In the genomic region with DNA sequence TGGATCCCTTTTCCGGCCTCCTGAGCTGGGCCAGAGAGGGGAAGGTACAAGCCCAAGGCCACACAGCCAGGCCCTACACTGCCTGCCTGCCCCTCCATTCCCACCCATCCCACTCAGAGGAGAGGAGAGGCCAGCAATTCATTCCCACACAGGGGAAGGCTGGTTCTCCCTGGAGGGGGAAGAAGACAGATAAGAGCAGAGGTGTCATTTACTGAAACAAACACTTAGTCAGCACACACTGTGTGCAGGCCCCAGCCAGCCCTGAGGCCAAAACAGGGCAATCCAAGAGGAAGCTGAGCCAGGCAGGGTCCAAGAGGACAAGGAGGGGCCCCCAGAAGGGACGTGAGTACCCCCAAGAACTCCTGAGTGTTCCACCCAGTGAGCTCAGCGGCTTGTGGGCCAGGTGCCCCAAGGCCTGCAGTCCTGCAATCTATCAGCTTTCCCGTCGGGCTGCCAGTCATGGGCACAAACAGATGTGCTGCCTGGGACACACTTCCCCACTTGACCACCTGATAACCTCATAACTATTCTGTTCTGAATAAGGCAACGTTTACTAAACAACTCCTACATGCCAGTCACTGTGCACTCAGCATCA, we compare ENCODE assay signal across 22 cellular contexts. TPM values are rescaled to one million over a fixed set of nuclear protein-coding genes. Genes with fewer than 3 reads are reported as not detected.
A peak's percentile ranks its signal among the peaks of the same experiment; 100 is the strongest.
DNase-seq lines count a peak whose midpoint lies in the region; ATAC-seq, FAIRE-seq and TF ChIP-seq lines count a peak whose summit lies in the region.
"Had no signal": no experiment of that assay in that cellular context is flagged by ENCODE, and none has a peak within 500 bp of the region (broad histone marks: within the 10 kb centered on the region; RNA-seq: fewer than 3 reads in every experiment).

No MANE protein-coding gene starts in this region.

- H3K4me1 ChIP-seq in right atrium auricular region, result peaks cover 0 to 75% of the 10 kb centered on the region in 2 donors

- H3K36me3 Mint-ChIP-seq in activated T-helper 17 cell treated with anti-CD3 and anti-CD28 coated beads, Interleukin-2, amount 50 U/mL, for 72 hours (ENCODE audit: low read depth), result no peaks in the 10 kb centered on the region
- no peaks in the 10 kb centered on the region for H3K36me3 Mint-ChIP-seq in type B pancreatic cell
- H3K36me3 Mint-ChIP-seq: activated naive CD8-positive, alpha-beta T cell; naive thymus-derived CD4-positive, alpha-beta T cell had no signal

- intact Hi-C loops in Right ventricle myocardium superior (cut with DNase I), result no loop called here
- intact Hi-C loops in cardiac septum (cut with DNase I), result no loop called here

- no peaks in the 10 kb centered on the region for H3K9me3 ChIP-seq in right atrium auricular region
- H3K9me3 ChIP-seq: BLaER1 treated with 17β-estradiol and CSF1 and Interleukin-3, amounts not matched to agents 10 nM and 100 nM; ovary had no signal

- peak; percentile 36 for ATAC-seq in Right ventricle myocardium superior (ENCODE audit: poor library complexity)
- ATAC-seq in activated T-helper 17 cell treated with anti-CD3 and anti-CD28 coated beads, Interleukin-2, amount 50 U/mL, for 72 hours (replicated peaks), result no peak
- ATAC-seq: naive thymus-derived CD4-positive, alpha-beta T cell; sciatic nerve had no signal

- peak overlapping the region; percentile 40 to 50 for H3K27ac ChIP-seq in right atrium auricular region
- H3K27ac ChIP-seq: BLaER1 treated with 17β-estradiol and CSF1 and Interleukin-3, amounts not matched to agents 10 nM and 100 nM; ovary had no signal

- H3K4me3 Mint-ChIP-seq in activated T-helper 17 cell treated with anti-CD3 and anti-CD28 coated beads, Interleukin-2, amount 50 U/mL, for 72 hours, result no peak overlapping the region
- no peak overlapping the region for H3K4me3 Mint-ChIP-seq in type B pancreatic cell
- H3K4me3 Mint-ChIP-seq: activated naive CD8-positive, alpha-beta T cell; naive thymus-derived CD4-positive, alpha-beta T cell had no signal

- H3K27me3 Mint-ChIP-seq in activated T-helper 17 cell treated with anti-CD3 and anti-CD28 coated beads, Interleukin-2, amount 50 U/mL, for 72 hours, result peaks cover 7% of the 10 kb centered on the region
- peaks cover 21% of the 10 kb centered on the region for H3K27me3 Mint-ChIP-seq in type B pancreatic cell

- H3K27ac Mint-ChIP-seq in activated T-helper 17 cell treated with anti-CD3 and anti-CD28 coated beads, Interleukin-2, amount 50 U/mL, for 72 hours, result peak overlapping the region; percentile 11
- peak overlapping the region; percentile 37 for H3K27ac Mint-ChIP-seq in type B pancreatic cell
- H3K27ac Mint-ChIP-seq: activated naive CD8-positive, alpha-beta T cell; activated T-helper 2 cell treated with anti-CD3 and anti-CD28 coated beads, Interferon-gamma antibody, Interleukin-2, Interleukin-4, amounts not matched to agents 10 μg/mL and 5 μg/mL and 100 μg/mL, durations not matched to agents 14 hours and 24 hours and 36 hours had no signal

- TF ChIP-seq CTCF in right atrium auricular region (IDR thresholded peaks at IDR 0.05) (no peak), type B pancreatic cell (conservative IDR thresholded peaks at IDR 0.05) (no peak)

- no peak for FAIRE-seq in frontal cortex (lab: Jason Lieb, UNC)

- H3K9me3 Mint-ChIP-seq in activated T-helper 17 cell treated with anti-CD3 and anti-CD28 coated beads, Interleukin-2, amount 50 U/mL, for 72 hours, result no peaks in the 10 kb centered on the region
- no peaks in the 10 kb centered on the region for H3K9me3 Mint-ChIP-seq in type B pancreatic cell
- H3K9me3 Mint-ChIP-seq: activated T-helper 2 cell treated with anti-CD3 and anti-CD28 coated beads, Interferon-gamma antibody, Interleukin-2, Interleukin-4, amounts not matched to agents 10 μg/mL and 5 μg/mL and 100 μg/mL, durations not matched to agents 14 hours and 24 hours and 36 hours had no signal

- no peaks in the 10 kb centered on the region for H3K27me3 ChIP-seq in right atrium auricular region
- H3K27me3 ChIP-seq: ovary had no signal

- H3K4me3 ChIP-seq in right atrium auricular region, result no peak overlapping the region
- H3K4me3 ChIP-seq: BLaER1 treated with 17β-estradiol and CSF1 and Interleukin-3, amounts not matched to agents 10 nM and 100 nM; ovary had no signal

- DNase-seq in Right ventricle myocardium superior (peak; percentile 59), cardiac septum (ENCODE audit: low spot score) (no peak), right atrium auricular region (ENCODE audit: low spot score) (no peak), type B pancreatic cell (ENCODE audit: extremely low spot score, unreplicated experiment) (no peak), NCI-H748 (lab: John Stamatoyannopoulos, UW; ENCODE audit: unreplicated experiment) (no peak), frontal cortex (ENCODE audit: low spot score in 2 of 2) (no peak), NCI-H524 treated with DMSO at 0.1 percent for 48 hours (lab: John Stamatoyannopoulos, UW) (no peak)
- DNase-seq: activated CD4-positive, alpha-beta T cell treated with anti-CD3 and anti-CD28 coated beads for 48 hours; activated CD8-positive, alpha-beta memory T cell treated with anti-CD3 and anti-CD28 coated beads, Interleukin-2, amount 50 U/mL, for 4 hours; effector CD4-positive, alpha-beta T cell; naive thymus-derived CD4-positive, alpha-beta T cell; NCI-H1694; NCI-H82; OCI-M1; ovary; SHP77 treated with DMSO at 0.1 percent for 48 hours; stimulated activated CD8-positive, alpha-beta memory T cell treated with anti-CD3 and anti-CD28 coated beads, Interleukin-4, amount 100 ng/mL, for 48 hours had no signal

- no peaks in the 10 kb centered on the region for H3K36me3 ChIP-seq in right atrium auricular region
- H3K36me3 ChIP-seq: BLaER1 treated with 17β-estradiol and CSF1 and Interleukin-3, amounts not matched to agents 10 nM and 100 nM; ovary had no signal

- peaks cover 24% of the 10 kb centered on the region for H3K4me1 Mint-ChIP-seq in activated T-helper 17 cell treated with anti-CD3 and anti-CD28 coated beads, Interleukin-2, amount 50 U/mL, for 72 hours
- H3K4me1 Mint-ChIP-seq in type B pancreatic cell (ENCODE audit: unreplicated experiment), result peaks cover 51% of the 10 kb centered on the region

RNA-seq across cellular contexts. Expression of a gene that starts 15.8 kb away (rescaled TPM):
- total RNA-seq in Right ventricle myocardium superior, result 14.7 TPM
- 7.7 TPM for total RNA-seq in cardiac septum
- total RNA-seq in activated T-helper 17 cell treated with anti-CD3 and anti-CD28 coated beads, Interleukin-2, amount 50 U/mL, for 72 hours, result 1 to 10 TPM in 1 of 2 donors, under 1 TPM in 1; 0.24 to 4.5 TPM
- 10 to 100 TPM; 14.4 to 19.1 TPM for total RNA-seq in right atrium auricular region
- 3.2 and 14.2 TPM in 2 replicates for total RNA-seq in type B pancreatic cell (ENCODE audit: low replicate concordance)
- total RNA-seq in frontal cortex, result 42.4 TPM

RNA-seq across cellular contexts. Expression of a gene that starts 44.5 kb away (rescaled TPM):
- 10.9 TPM for total RNA-seq in Right ventricle myocardium superior
- 45.9 TPM for total RNA-seq in cardiac septum
- total RNA-seq in activated T-helper 17 cell treated with anti-CD3 and anti-CD28 coated beads, Interleukin-2, amount 50 U/mL, for 72 hours, result not detected
- 10 to 100 TPM; 31.2 to 34.4 TPM for total RNA-seq in right atrium auricular region
- total RNA-seq in type B pancreatic cell (ENCODE audit: low replicate concordance), result 4.6 and 53.5 TPM in 2 replicates
- total RNA-seq in frontal cortex, result 4.1 TPM
- total RNA-seq: activated T-helper 2 cell treated with anti-CD3 and anti-CD28 coated beads, Interferon-gamma antibody, Interleukin-2, Interleukin-4, amounts not matched to agents 10 μg/mL and 5 μg/mL and 100 μg/mL, durations not matched to agents 14 hours and 24 hours and 36 hours had no signal
